8 cellular contexts compared by ENCODE assay signal in genomic region chr19:2235026-2235395, GRCh38. TPM values are rescaled to one million over a fixed set of nuclear protein-coding genes. Genes with fewer than 3 reads are reported as not detected.
A peak's percentile ranks its signal among the peaks of the same experiment; 100 is the strongest.
DNase-seq lines count a peak whose midpoint lies in the region; ATAC-seq and TF ChIP-seq lines count a peak whose summit lies in the region.

No MANE protein-coding gene starts in this region.

- no peak for DNase-seq in GM06990 (ENCODE audit: extremely low read depth, insufficient read length)
- DNase-seq in SJCRH30: no peak
- no peak for DNase-seq in fibroblast of pulmonary artery (ENCODE audit: low read depth)
- DNase-seq in head of caudate nucleus: no peak
- DNase-seq in AG20443 (ENCODE audit: low spot score): no peak
- DNase-seq in stimulated activated naive CD4-positive, alpha-beta T cell treated with Interleukin-2 at 50 U/mL for 16 hours (lab: John Stamatoyannopoulos, UW): no peak

- H3K36me3 ChIP-seq in GM06990 (ENCODE audit: control insufficient read depth, insufficient read depth, low read length): peaks cover 19% of the 10 kb centered on the region
- peaks cover 24% of the 10 kb centered on the region for H3K36me3 ChIP-seq in SJCRH30
- peaks cover 9% of the 10 kb centered on the region for H3K36me3 ChIP-seq in rectal smooth muscle tissue (ENCODE audit: control insufficient read depth, insufficient read depth, low read length)

- no peaks in the 10 kb centered on the region for H3K9me3 ChIP-seq in SJCRH30 (replicated peaks)

- intact Hi-C loops in head of caudate nucleus (cut with DNase I): loop anchor here (5.0 kb wide), 2 partner anchors 82 to 83 kb away; partner anchors contain the start of gene AP3D1

- H3K4me3 ChIP-seq in GM06990 (replicated peaks; ENCODE audit: low read depth, low read length) (peak overlapping the region; percentile 85), SJCRH30 (peak overlapping the region; percentile 82), fibroblast of pulmonary artery (replicated peaks; ENCODE audit: low read depth, low read length) (peak overlapping the region; percentile 74), rectal smooth muscle tissue (ENCODE audit: low read length) (peak overlapping the region; percentile 81)

- ATAC-seq in HG03095 (IDR thresholded peaks at IDR 0.05; ENCODE audit: unreplicated experiment): no peak

- peak overlapping the region; percentile 91 for H3K27ac ChIP-seq in SJCRH30
- H3K27ac ChIP-seq in rectal smooth muscle tissue (ENCODE audit: low read depth, low read length): peak overlapping the region; percentile 99

- H3K4me1 ChIP-seq in SJCRH30: peaks cover 14% of the 10 kb centered on the region
- peaks cover 24% of the 10 kb centered on the region for H3K4me1 ChIP-seq in rectal smooth muscle tissue (ENCODE audit: control insufficient read depth, insufficient read depth, low read length)

- H3K27me3 ChIP-seq in GM06990 (replicated peaks; ENCODE audit: control insufficient read depth, insufficient read depth, low read length) (no peaks in the 10 kb centered on the region), SJCRH30 (no peaks in the 10 kb centered on the region), rectal smooth muscle tissue (ENCODE audit: control insufficient read depth, insufficient read depth, low read length) (no peaks in the 10 kb centered on the region)

- H3K9ac ChIP-seq in rectal smooth muscle tissue (ENCODE audit: low read length): peak overlapping the region; percentile 56

- TF ChIP-seq CTCF in GM06990 (IDR thresholded peaks at IDR 0.05; ENCODE audit: insufficient read depth, low read length, poor library complexity, severe bottlenecking): no peak
- no peak for TF ChIP-seq CTCF in fibroblast of pulmonary artery (IDR thresholded peaks at IDR 0.05; ENCODE audit: low read length, missing control alignments)

RNA-seq across cellular contexts. Expression of gene PLEKHJ1, which starts 1.1 kb away (rescaled TPM):
- total RNA-seq in SJCRH30 (2014; rRNA removed; shearing (Covaris generic)): 51.8 and 52.7 TPM in 2 replicates

RNA-seq across cellular contexts. Expression of gene SF3A2, which starts 1.6 kb away (rescaled TPM):
- total RNA-seq in SJCRH30 (2014; rRNA removed; shearing (Covaris generic)): 44.5 and 49.1 TPM in 2 replicates

RNA-seq across cellular contexts. Expression of gene AMH, which starts 14.1 kb away (rescaled TPM):
- 6.9 and 11.5 TPM in 2 replicates for total RNA-seq in SJCRH30 (2014; rRNA removed; shearing (Covaris generic))

RNA-seq across cellular contexts. Expression of gene JSRP1, which starts 21.2 kb away (rescaled TPM):
- total RNA-seq in SJCRH30 (2014; rRNA removed; shearing (Covaris generic)): 40.1 and 50.2 TPM in 2 replicates

RNA-seq across cellular contexts. Expression of gene PEAK3, which starts 47.0 kb away (rescaled TPM):
- total RNA-seq in SJCRH30 (2014; rRNA removed; shearing (Covaris generic)): 0.06 and 0.10 TPM in 2 replicates
